ENCODE assay signal across 1 cellular context in genomic region chr9:21560281-21560745, GRCh38.
TF ChIP-seq lines count a peak whose summit lies in the region.

No MANE protein-coding gene starts in this region.

TF ChIP-seq in SK-N-SH treated with all-trans-retinoic acid at 6 μM for 48 hours, 23 proteins besides CTCF, POLR2A, EP300 and RAD21 (continued from another document):
- no peak for TF ChIP-seq PATZ1 (CRISPR knock-in tag; IDR thresholded peaks at IDR 0.05; ENCODE audit: borderline replicate concordance)
- no peak for TF ChIP-seq GLIS3 (CRISPR knock-in tag; IDR thresholded peaks at IDR 0.05)
